ENCODE assay signal across 9 cellular contexts in genomic region chr6:41040101-41040910, GRCh38. TPM values are rescaled to one million over a fixed set of nuclear protein-coding genes. Genes with fewer than 3 reads are reported as not detected.
A peak's percentile ranks its signal among the peaks of the same experiment; 100 is the strongest.
DNase-seq lines count a peak whose midpoint lies in the region; ATAC-seq and TF ChIP-seq lines count a peak whose summit lies in the region.
"Had no signal": no experiment of that assay in that cellular context is flagged by ENCODE, and none has a peak within 500 bp of the region (broad histone marks: within the 10 kb centered on the region; RNA-seq: fewer than 3 reads in every experiment).

No MANE protein-coding gene starts in this region.

- peaks cover 43% of the 10 kb centered on the region for H3K4me1 ChIP-seq in RWPE2 (ENCODE audit: insufficient read depth, poor library complexity, severe bottlenecking)
- peaks cover 39% of the 10 kb centered on the region for H3K4me1 ChIP-seq in hepatocyte (ENCODE audit: insufficient read depth)

- no peak overlapping the region for H3K27ac Mint-ChIP-seq in activated naive CD4-positive, alpha-beta T cell treated with anti-CD3 and anti-CD28 coated beads for 36 hours
- H3K27ac Mint-ChIP-seq in activated naive CD4-positive, alpha-beta T cell treated with anti-CD3 and anti-CD28 coated beads, Interleukin-2, amount 10 ng/mL, durations not matched to agents 7 days and 5 days = no peak overlapping the region
- H3K27ac Mint-ChIP-seq in type B pancreatic cell = peak overlapping the region; percentile 63

- CTCF ChIA-PET in activated naive CD4-positive, alpha-beta T cell treated with anti-CD3 and anti-CD28 coated beads for 36 hours (lab: Charles Lee) = interaction anchor here (0.8 to 4.9 kb wide), 18 partner anchors 9 to 279 kb away, joined by 3 to 37 read pairs (median 4); no protein-coding TSS in a partner anchor
- CTCF ChIA-PET in activated naive CD4-positive, alpha-beta T cell treated with anti-CD3 and anti-CD28 coated beads, Interleukin-2, amount 10 ng/mL, durations not matched to agents 7 days and 5 days (lab: Charles Lee) = interaction anchor here (0.9 to 7.4 kb wide), 14 partner anchors 10 to 146 kb away, joined by 3 to 113 read pairs (median 5); no protein-coding TSS in a partner anchor

- H3K9me3 ChIP-seq in RWPE2 (ENCODE audit: severe bottlenecking) (no peaks in the 10 kb centered on the region), hepatocyte (ENCODE audit: low read depth) (no peaks in the 10 kb centered on the region)

- no peaks in the 10 kb centered on the region for H3K9me2 ChIP-seq in hepatocyte (replicated peaks; ENCODE audit: insufficient read depth)

- H2AFZ ChIP-seq in hepatocyte = peak overlapping the region; percentile 29

- H3K9me3 Mint-ChIP-seq in activated naive CD4-positive, alpha-beta T cell treated with anti-CD3 and anti-CD28 coated beads for 36 hours = no peaks in the 10 kb centered on the region
- no peaks in the 10 kb centered on the region for H3K9me3 Mint-ChIP-seq in activated naive CD4-positive, alpha-beta T cell treated with anti-CD3 and anti-CD28 coated beads, Interleukin-2, amount 10 ng/mL, durations not matched to agents 7 days and 5 days
- H3K9me3 Mint-ChIP-seq in type B pancreatic cell = no peaks in the 10 kb centered on the region

- H3K36me3 ChIP-seq in RWPE2 (ENCODE audit: low read depth) (no peaks in the 10 kb centered on the region), hepatocyte (replicated peaks; ENCODE audit: insufficient read depth, low read depth) (no peaks in the 10 kb centered on the region)

- peaks cover 26% of the 10 kb centered on the region for H3K79me2 ChIP-seq in hepatocyte

- DNase-seq in activated naive CD4-positive, alpha-beta T cell treated with anti-CD3 and anti-CD28 coated beads for 36 hours = peak; percentile 54
- DNase-seq in activated naive CD4-positive, alpha-beta T cell treated with anti-CD3 and anti-CD28 coated beads, Interleukin-2, amount 10 ng/mL, durations not matched to agents 7 days and 5 days = no peak
- DNase-seq in RWPE2 (ENCODE audit: low spot score) = no peak
- peak; percentile 88 for DNase-seq in hepatocyte (ENCODE audit: low spot score)
- DNase-seq in type B pancreatic cell (ENCODE audit: extremely low spot score, unreplicated experiment) = no peak
- DNase-seq in medulla oblongata (ENCODE audit: extremely low spot score) = no peak
- DNase-seq in NAMALWA (ENCODE audit: low spot score) = no peak

- H3K36me3 Mint-ChIP-seq in activated naive CD4-positive, alpha-beta T cell treated with anti-CD3 and anti-CD28 coated beads for 36 hours (ENCODE audit: low read depth) = peaks cover 1% of the 10 kb centered on the region
- H3K36me3 Mint-ChIP-seq in activated naive CD4-positive, alpha-beta T cell treated with anti-CD3 and anti-CD28 coated beads, Interleukin-2, amount 10 ng/mL, durations not matched to agents 7 days and 5 days = no peaks in the 10 kb centered on the region
- no peaks in the 10 kb centered on the region for H3K36me3 Mint-ChIP-seq in type B pancreatic cell

- H3K4me3 ChIP-seq in RWPE2 (ENCODE audit: severe bottlenecking) = no peak overlapping the region
- no peak overlapping the region for H3K4me3 ChIP-seq in hepatocyte

- no peaks in the 10 kb centered on the region for H4K20me1 ChIP-seq in hepatocyte (ENCODE audit: insufficient read depth, poor library complexity, severe bottlenecking)

- H3K4me2 ChIP-seq in hepatocyte = peak overlapping the region; percentile 63

- no peaks in the 10 kb centered on the region for H3K27me3 ChIP-seq in RWPE2 (ENCODE audit: insufficient read depth, poor library complexity, severe bottlenecking)
- H3K27me3 ChIP-seq in hepatocyte = no peaks in the 10 kb centered on the region

- ATAC-seq in RWPE2 (ENCODE audit: low read depth) (peak; percentile 66), HG03342 (IDR thresholded peaks at IDR 0.05; ENCODE audit: unreplicated experiment) (no peak)

- H3K27me3 Mint-ChIP-seq in activated naive CD4-positive, alpha-beta T cell treated with anti-CD3 and anti-CD28 coated beads for 36 hours (ENCODE audit: low read depth) = no peaks in the 10 kb centered on the region
- H3K27me3 Mint-ChIP-seq in activated naive CD4-positive, alpha-beta T cell treated with anti-CD3 and anti-CD28 coated beads, Interleukin-2, amount 10 ng/mL, durations not matched to agents 7 days and 5 days = peaks cover 4% of the 10 kb centered on the region
- no peaks in the 10 kb centered on the region for H3K27me3 Mint-ChIP-seq in type B pancreatic cell

- TF ChIP-seq CTCF in RWPE2 (IDR thresholded peaks at IDR 0.05; ENCODE audit: poor library complexity, severe bottlenecking) = no peak
- TF ChIP-seq CTCF in hepatocyte (IDR thresholded peaks at IDR 0.05; ENCODE audit: poor library complexity) = no peak
- no peak for TF ChIP-seq CTCF in type B pancreatic cell (conservative IDR thresholded peaks at IDR 0.05)

- H3K4me1 Mint-ChIP-seq in activated naive CD4-positive, alpha-beta T cell treated with anti-CD3 and anti-CD28 coated beads for 36 hours (ENCODE audit: low read depth) = peaks cover 3% of the 10 kb centered on the region
- peaks cover 13% of the 10 kb centered on the region for H3K4me1 Mint-ChIP-seq in activated naive CD4-positive, alpha-beta T cell treated with anti-CD3 and anti-CD28 coated beads, Interleukin-2, amount 10 ng/mL, durations not matched to agents 7 days and 5 days
- H3K4me1 Mint-ChIP-seq in type B pancreatic cell (ENCODE audit: unreplicated experiment) = peaks cover 24% of the 10 kb centered on the region

- no peak overlapping the region for H3K4me3 Mint-ChIP-seq in activated naive CD4-positive, alpha-beta T cell treated with anti-CD3 and anti-CD28 coated beads for 36 hours
- no peak overlapping the region for H3K4me3 Mint-ChIP-seq in activated naive CD4-positive, alpha-beta T cell treated with anti-CD3 and anti-CD28 coated beads, Interleukin-2, amount 10 ng/mL, durations not matched to agents 7 days and 5 days
- H3K4me3 Mint-ChIP-seq in type B pancreatic cell = peak overlapping the region; percentile 34

- peak overlapping the region; percentile 23 for H3K27ac ChIP-seq in RWPE2 (ENCODE audit: poor library complexity, severe bottlenecking)
- peak overlapping the region; percentile 95 for H3K27ac ChIP-seq in hepatocyte

- intact Hi-C loops in activated naive CD4-positive, alpha-beta T cell treated with anti-CD3 and anti-CD28 coated beads for 36 hours (cut with micrococcal nuclease) = no loop called here

- WGBS in hepatocyte (ENCODE audit: low lambda C conversion rate, missing lambda C conversion rate) = 52% methylated on average over 6 of the region's 6 CpGs

RNA-seq across cellular contexts. Expression of gene UNC5CL, which starts 1.3 kb away (rescaled TPM):
- total RNA-seq in activated naive CD4-positive, alpha-beta T cell treated with anti-CD3 and anti-CD28 coated beads for 36 hours = 1 to 10 TPM; 2.3 to 3.0 TPM
- 38.1 and 42.9 TPM in 2 replicates for total RNA-seq in hepatocyte
- polyA plus RNA-seq in hepatocyte = 37.1 and 41.3 TPM in 2 replicates
- 3.1 and 5.1 TPM in 2 replicates for total RNA-seq in type B pancreatic cell (ENCODE audit: low replicate concordance)

RNA-seq across cellular contexts. Expression of gene TSPO2, which starts 2.0 kb away (rescaled TPM):
- total RNA-seq in activated naive CD4-positive, alpha-beta T cell treated with anti-CD3 and anti-CD28 coated beads for 36 hours = not detected
- total RNA-seq in hepatocyte (0.27 TPM in 1 of 2 replicates, not detected in the other), type B pancreatic cell (ENCODE audit: low replicate concordance) (not detected in 2 replicates)
- 0.36 and 2.7 TPM in 2 replicates for polyA plus RNA-seq in hepatocyte
- total RNA-seq: pulmonary artery endothelial cell had no signal

RNA-seq across cellular contexts. Expression of gene APOBEC2, which starts 12.7 kb away (rescaled TPM):
- not detected for total RNA-seq in activated naive CD4-positive, alpha-beta T cell treated with anti-CD3 and anti-CD28 coated beads for 36 hours
- total RNA-seq in hepatocyte = 2.9 and 3.1 TPM in 2 replicates
- 2.8 and 4.3 TPM in 2 replicates for polyA plus RNA-seq in hepatocyte
- 0.64 and 1.5 TPM in 2 replicates for total RNA-seq in type B pancreatic cell (ENCODE audit: low replicate concordance)
- total RNA-seq: pulmonary artery endothelial cell had no signal

RNA-seq across cellular contexts. Expression of gene OARD1, which starts 31.9 kb away (rescaled TPM):
- total RNA-seq in activated naive CD4-positive, alpha-beta T cell treated with anti-CD3 and anti-CD28 coated beads for 36 hours = 10 to 100 TPM; 59.0 to 60.8 TPM
- total RNA-seq in hepatocyte (28.0 and 31.2 TPM in 2 replicates), type B pancreatic cell (ENCODE audit: low replicate concordance) (30.7 and 33.7 TPM in 2 replicates)
- 37.7 and 46.4 TPM in 2 replicates for polyA plus RNA-seq in hepatocyte

RNA-seq across cellular contexts. Expression of gene NFYA, which starts 32.5 kb away (rescaled TPM):
- 10 to 100 TPM; 38.0 to 38.7 TPM for total RNA-seq in activated naive CD4-positive, alpha-beta T cell treated with anti-CD3 and anti-CD28 coated beads for 36 hours
- total RNA-seq in hepatocyte = 25.2 TPM in 2 replicates
- 16.8 and 18.7 TPM in 2 replicates for polyA plus RNA-seq in hepatocyte
- 31.4 and 40.4 TPM in 2 replicates for total RNA-seq in type B pancreatic cell (ENCODE audit: low replicate concordance)

Comparison
In these comparisons a context has a peak if more than half of its experiments do, and no peak if none do; other contexts are left out.
1. DNase-seq: peak in activated naive CD4-positive, alpha-beta T cell treated with anti-CD3 and anti-CD28 coated beads for 36 hours (single experiment) and hepatocyte (single experiment); none in activated naive CD4-positive, alpha-beta T cell treated with anti-CD3 and anti-CD28 coated beads, Interleukin-2, amount 10 ng/mL, durations not matched to agents 7 days and 5 days (single experiment), RWPE2 (single experiment), type B pancreatic cell (single experiment), medulla oblongata (single experiment) and NAMALWA (single experiment).